18 cellular contexts compared by ENCODE assay signal in the genomic region with DNA sequence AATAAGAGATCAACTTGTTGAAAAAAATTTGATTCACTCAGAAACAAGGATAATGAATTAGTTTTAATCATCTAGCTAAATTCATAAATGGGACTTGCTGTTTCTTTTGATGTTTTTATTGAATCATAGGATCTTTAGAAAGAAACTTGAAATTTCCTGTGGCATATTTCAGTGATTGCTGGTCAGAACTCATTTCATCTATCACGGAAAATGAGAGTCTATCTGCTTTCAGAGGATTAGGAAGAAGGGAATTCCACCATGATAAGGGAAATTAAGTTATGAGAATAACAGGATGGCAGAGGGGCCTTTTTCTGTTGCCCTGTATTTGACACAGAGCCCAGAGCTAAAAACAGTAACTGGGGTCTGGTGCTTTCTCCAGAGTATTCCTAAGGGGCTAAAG.
"Had no signal": no experiment of that assay in that cellular context is flagged by ENCODE, and none has a peak within 500 bp of the region (broad histone marks: within the 10 kb centered on the region; RNA-seq: fewer than 3 reads in every experiment).

No MANE protein-coding gene starts in this region.

- H3K27me3 ChIP-seq: right lobe of liver, transverse colon had no signal

- H3K9me3 Mint-ChIP-seq: activated naive CD4-positive, alpha-beta T cell treated with anti-CD3 and anti-CD28 coated beads, Interleukin-2, amount 50 U/mL, for 72 hours; activated T-helper 17 cell treated with anti-CD3 and anti-CD28 coated beads, Interleukin-2, amount 50 U/mL, for 72 hours; stimulated activated naive B cell treated with anti-CD40 and anti-IgM and Interleukin-4, amounts not matched to agents 10 μg/mL and 1 μg/mL and 100 μg/mL, for 72 hours; T-helper 1 cell treated with Interleukin-12 subunit alpha and Interleukin-12 subunit beta and Interleukin-4 antibody, amounts not matched to agents 30 μg/mL and 1 μg/mL, for 36 hours; WTC11 had no signal

- DNase-seq: activated T-cell treated with anti-CD3 and anti-CD28 coated beads, Interleukin-2, amount 50 U/mL, for 1 hour; cerebellar nuclear complex; nucleus accumbens; posterior cingulate gyrus; right lobe of liver; small intestine; stimulated activated CD4-positive, alpha-beta T cell treated with anti-CD3 and anti-CD28 coated beads, Interleukin-15, amount 100 ng/mL, for 24 hours; stimulated activated CD8-positive, alpha-beta memory T cell treated with anti-CD3 and anti-CD28 coated beads, Interleukin-4, amount 100 ng/mL, for 48 hours; stimulated activated naive B cell treated with anti-CD40 and anti-IgM and Interleukin-4, amounts not matched to agents 10 μg/mL and 1 μg/mL and 100 μg/mL, for 72 hours; T1000; transverse colon had no signal

- H3K4me1 Mint-ChIP-seq: activated T-helper 17 cell treated with anti-CD3 and anti-CD28 coated beads, Interleukin-2, amount 50 U/mL, for 72 hours; stimulated activated naive B cell treated with anti-CD40 and anti-IgM and Interleukin-4, amounts not matched to agents 10 μg/mL and 1 μg/mL and 100 μg/mL, for 72 hours had no signal

- H3K27me3 Mint-ChIP-seq: activated T-helper 17 cell treated with anti-CD3 and anti-CD28 coated beads, Interleukin-2, amount 50 U/mL, for 72 hours; stimulated activated naive B cell treated with anti-CD40 and anti-IgM and Interleukin-4, amounts not matched to agents 10 μg/mL and 1 μg/mL and 100 μg/mL, for 72 hours had no signal

- ATAC-seq: activated naive CD4-positive, alpha-beta T cell treated with anti-CD3 and anti-CD28 coated beads, Interleukin-2, amount 50 U/mL, for 72 hours; activated T-helper 17 cell treated with anti-CD3 and anti-CD28 coated beads, Interleukin-2, amount 50 U/mL, for 72 hours; left lobe of liver; stimulated activated naive B cell treated with anti-CD40 and anti-IgM and Interleukin-4, amounts not matched to agents 10 μg/mL and 1 μg/mL and 100 μg/mL, for 72 hours; WTC11 had no signal

- H3K4me3 Mint-ChIP-seq: activated T-helper 17 cell treated with anti-CD3 and anti-CD28 coated beads, Interleukin-2, amount 50 U/mL, for 72 hours; stimulated activated naive B cell treated with anti-CD40 and anti-IgM and Interleukin-4, amounts not matched to agents 10 μg/mL and 1 μg/mL and 100 μg/mL, for 72 hours; T-helper 1 cell treated with Interleukin-12 subunit alpha and Interleukin-12 subunit beta and Interleukin-4 antibody, amounts not matched to agents 30 μg/mL and 1 μg/mL, for 36 hours; WTC11 had no signal

- H3K36me3 ChIP-seq: right lobe of liver, transverse colon had no signal

- H3K9me3 ChIP-seq: right lobe of liver, transverse colon had no signal

- FAIRE-seq: urothelium cell line had no signal

- H3K27ac Mint-ChIP-seq: activated T-helper 17 cell treated with anti-CD3 and anti-CD28 coated beads, Interleukin-2, amount 50 U/mL, for 72 hours; stimulated activated naive B cell treated with anti-CD40 and anti-IgM and Interleukin-4, amounts not matched to agents 10 μg/mL and 1 μg/mL and 100 μg/mL, for 72 hours; T-helper 1 cell treated with Interleukin-12 subunit alpha and Interleukin-12 subunit beta and Interleukin-4 antibody, amounts not matched to agents 30 μg/mL and 1 μg/mL, for 36 hours had no signal

- H3K4me1 ChIP-seq: right lobe of liver had no signal

- H3K4me3 ChIP-seq: coronary artery, right lobe of liver, transverse colon had no signal

- H3K27ac ChIP-seq: coronary artery, right lobe of liver, transverse colon had no signal
